25 cellular contexts compared by ENCODE assay signal in genomic region chr15:28979208-28979891, GRCh38.
DNase-seq lines count a peak whose midpoint lies in the region; ATAC-seq and TF ChIP-seq lines count a peak whose summit lies in the region.
"Had no signal": no experiment of that assay in that cellular context is flagged by ENCODE, and none has a peak within 500 bp of the region (broad histone marks: within the 10 kb centered on the region; RNA-seq: fewer than 3 reads in every experiment).

No MANE protein-coding gene starts in this region.

- H3K27ac ChIP-seq in ectodermal cell (ENCODE audit: insufficient read depth, low read depth, low read length, poor library complexity, severe bottlenecking): peak overlapping the region; percentile 38
- H3K27ac ChIP-seq: tibial nerve had no signal

- no TSS peak for BruUV-seq in MCF 10A (replicated peaks; lab: Mats Ljungman, UMichigan)

- intact Hi-C loops in MCF 10A (cut with micrococcal nuclease): loop anchor here (10.0 kb wide), 1 partner anchor 855 kb away; no protein-coding TSS in a partner anchor

- H3K27me3 ChIP-seq in ectodermal cell (ENCODE audit: control insufficient read depth, insufficient read depth, low read length, poor library complexity, severe bottlenecking): no peaks in the 10 kb centered on the region
- H3K27me3 ChIP-seq: tibial nerve had no signal

- TF ChIP-seq CTCF in type B pancreatic cell (conservative IDR thresholded peaks at IDR 0.05): no peak
- no peak for TF ChIP-seq CTCF in MCF 10A (IDR thresholded peaks at IDR 0.05; ENCODE audit: unreplicated experiment)
- no peak for TF ChIP-seq CTCF in GM10248 (IDR thresholded peaks at IDR 0.05; ENCODE audit: control extremely low read depth, extremely low read depth, low read depth, missing control alignments)

- peaks cover 21% of the 10 kb centered on the region for H3K4me1 ChIP-seq in ectodermal cell (ENCODE audit: control insufficient read depth, insufficient read depth, low read length)
- H3K4me1 ChIP-seq: tibial nerve had no signal

- no peaks in the 10 kb centered on the region for H3K36me3 ChIP-seq in ectodermal cell (ENCODE audit: control insufficient read depth, insufficient read depth, low read length)
- H3K36me3 ChIP-seq: tibial nerve had no signal

- H3K36me3 Mint-ChIP-seq in activated T-cell treated with anti-CD3 and anti-CD28 coated beads, Interleukin-2, amount 50 U/mL, for 24 hours (ENCODE audit: low read depth): peaks cover 2% of the 10 kb centered on the region
- H3K36me3 Mint-ChIP-seq in activated T-cell treated with anti-CD3 and anti-CD28 coated beads, Interleukin-2, amount 50 U/mL, for 4 hours (ENCODE audit: insufficient read depth): peaks cover 6% of the 10 kb centered on the region
- H3K36me3 Mint-ChIP-seq in naive thymus-derived CD8-positive, alpha-beta T cell: peaks cover 0 to 19% (median 0%) of the 10 kb centered on the region in 3 donors
- H3K36me3 Mint-ChIP-seq in type B pancreatic cell (no peaks in the 10 kb centered on the region), MCF 10A (ENCODE audit: insufficient read depth, unreplicated experiment) (no peaks in the 10 kb centered on the region)
- H3K36me3 Mint-ChIP-seq: IgD-negative memory B cell, memory B cell had no signal

- no peak for ATAC-seq in activated T-cell treated with anti-CD3 and anti-CD28 coated beads, Interleukin-2, amount 50 U/mL, for 4 hours
- ATAC-seq in naive thymus-derived CD8-positive, alpha-beta T cell: no peak
- ATAC-seq: left colon had no signal

- CTCF ChIA-PET in MCF 10A (lab: Yijun Ruan, JAX) (no interaction called here), GM10248 (lab: Yijun Ruan, JAX) (interaction anchor here (1.5 kb wide), 1 partner anchor 24 kb away, joined by 5 read pairs; no protein-coding TSS in a partner anchor)

- peak; percentile 23 for DNase-seq in activated T-cell treated with anti-CD3 and anti-CD28 coated beads, Interleukin-2, amount 50 U/mL, for 24 hours
- no peak for DNase-seq in activated T-cell treated with anti-CD3 and anti-CD28 coated beads, Interleukin-2, amount 50 U/mL, for 4 hours
- no peak for DNase-seq in naive thymus-derived CD8-positive, alpha-beta T cell
- DNase-seq in type B pancreatic cell (ENCODE audit: extremely low spot score, unreplicated experiment) (no peak), MCF 10A (ENCODE audit: unreplicated experiment) (no peak), NCI-H526 (lab: John Stamatoyannopoulos, UW) (no peak), GM10248 (ENCODE audit: extremely low spot score) (no peak)
- DNase-seq: 8988T; activated CD4-positive, alpha-beta memory T cell treated with anti-CD3 and anti-CD28 coated beads, Interleukin-2, amount 10 ng/mL, durations not matched to agents 7 days and 5 days; activated effector memory CD4-positive, alpha-beta T cell treated with anti-CD3 and anti-CD28 coated beads, Interleukin-2, amount 50 U/mL, for 16 hours; dermis blood vessel endothelial cell; DMS79; GDM1; hippocampal formation; left colon; NCI-H446 treated with DMSO at 0.1 percent for 48 hours; SIG-M5; stimulated activated CD4-positive, alpha-beta T cell treated with anti-CD3 and anti-CD28 coated beads, Interleukin-4, amount 100 ng/mL, for 24 hours; T-helper 9 cell had no signal

- H3K27me3 Mint-ChIP-seq in activated T-cell treated with anti-CD3 and anti-CD28 coated beads, Interleukin-2, amount 50 U/mL, for 24 hours: no peaks in the 10 kb centered on the region
- no peaks in the 10 kb centered on the region for H3K27me3 Mint-ChIP-seq in activated T-cell treated with anti-CD3 and anti-CD28 coated beads, Interleukin-2, amount 50 U/mL, for 4 hours (ENCODE audit: low read depth)
- H3K27me3 Mint-ChIP-seq in naive thymus-derived CD8-positive, alpha-beta T cell: no peaks in the 10 kb centered on the region
- H3K27me3 Mint-ChIP-seq in type B pancreatic cell (no peaks in the 10 kb centered on the region), MCF 10A (ENCODE audit: insufficient read depth, unreplicated experiment) (peaks cover 35% of the 10 kb centered on the region)
- H3K27me3 Mint-ChIP-seq: central memory CD8-positive, alpha-beta T cell; progenitor cell of endocrine pancreas had no signal

- H3K27ac Mint-ChIP-seq in activated T-cell treated with anti-CD3 and anti-CD28 coated beads, Interleukin-2, amount 50 U/mL, for 24 hours: no peak overlapping the region
- peak overlapping the region in 7 of 10 donors; percentile 5 to 69 (median 44) for H3K27ac Mint-ChIP-seq in naive thymus-derived CD8-positive, alpha-beta T cell
- H3K27ac Mint-ChIP-seq in type B pancreatic cell (peak overlapping the region; percentile 3), MCF 10A (ENCODE audit: low read depth, unreplicated experiment) (no peak overlapping the region)
- H3K27ac Mint-ChIP-seq: activated CD4-positive, alpha-beta memory T cell treated with anti-CD3 and anti-CD28 coated beads, Interleukin-2, amount 10 ng/mL, durations not matched to agents 7 days and 5 days; memory B cell; progenitor cell of endocrine pancreas had no signal

- POLR2A ChIA-PET in naive thymus-derived CD8-positive, alpha-beta T cell (lab: Charles Lee): no interaction called here
- POLR2A ChIA-PET in MCF 10A (lab: Yijun Ruan, JAX) (no interaction called here), GM10248 (lab: Yijun Ruan, JAX) (no interaction called here)

- no peak overlapping the region for H3K4me3 Mint-ChIP-seq in activated T-cell treated with anti-CD3 and anti-CD28 coated beads, Interleukin-2, amount 50 U/mL, for 24 hours
- no peak overlapping the region for H3K4me3 Mint-ChIP-seq in activated T-cell treated with anti-CD3 and anti-CD28 coated beads, Interleukin-2, amount 50 U/mL, for 4 hours
- H3K4me3 Mint-ChIP-seq in naive thymus-derived CD8-positive, alpha-beta T cell: peak overlapping the region in 4 of 10 donors; percentile 2 to 58 (median 6)
- no peak overlapping the region for H3K4me3 Mint-ChIP-seq in type B pancreatic cell
- H3K4me3 Mint-ChIP-seq in MCF 10A (ENCODE audit: unreplicated experiment): no peak overlapping the region
- H3K4me3 Mint-ChIP-seq: activated CD4-positive, alpha-beta memory T cell treated with anti-CD3 and anti-CD28 coated beads, Interleukin-2, amount 10 ng/mL, durations not matched to agents 7 days and 5 days; central memory CD8-positive, alpha-beta T cell; IgD-negative memory B cell; memory B cell had no signal

- H3K9me3 Mint-ChIP-seq in activated T-cell treated with anti-CD3 and anti-CD28 coated beads, Interleukin-2, amount 50 U/mL, for 24 hours: no peaks in the 10 kb centered on the region
- H3K9me3 Mint-ChIP-seq in activated T-cell treated with anti-CD3 and anti-CD28 coated beads, Interleukin-2, amount 50 U/mL, for 4 hours: no peaks in the 10 kb centered on the region
- H3K9me3 Mint-ChIP-seq in naive thymus-derived CD8-positive, alpha-beta T cell: no peaks in the 10 kb centered on the region
- H3K9me3 Mint-ChIP-seq in type B pancreatic cell: no peaks in the 10 kb centered on the region
- no peaks in the 10 kb centered on the region for H3K9me3 Mint-ChIP-seq in MCF 10A (ENCODE audit: unreplicated experiment)
- H3K9me3 Mint-ChIP-seq: activated CD4-positive, alpha-beta memory T cell treated with anti-CD3 and anti-CD28 coated beads, Interleukin-2, amount 10 ng/mL, durations not matched to agents 7 days and 5 days; central memory CD8-positive, alpha-beta T cell; IgD-negative memory B cell; memory B cell had no signal

- no peak overlapping the region for H3K4me3 ChIP-seq in ectodermal cell (ENCODE audit: insufficient read depth, low read depth, low read length)
- H3K4me3 ChIP-seq: tibial nerve had no signal

- 57 to 63% methylated on average over 13 of the region's 13 CpGs for WGBS in ectodermal cell, 2 experiments

- no peaks in the 10 kb centered on the region for H3K9me3 ChIP-seq in ectodermal cell (ENCODE audit: control insufficient read depth, low read length)

- H3K4me1 Mint-ChIP-seq in activated T-cell treated with anti-CD3 and anti-CD28 coated beads, Interleukin-2, amount 50 U/mL, for 24 hours (ENCODE audit: low read depth): peaks cover 29% of the 10 kb centered on the region
- H3K4me1 Mint-ChIP-seq in activated T-cell treated with anti-CD3 and anti-CD28 coated beads, Interleukin-2, amount 50 U/mL, for 4 hours (ENCODE audit: low read depth): peaks cover 8% of the 10 kb centered on the region
- peaks cover 27 to 77% (median 59%) of the 10 kb centered on the region in 4 donors for H3K4me1 Mint-ChIP-seq in naive thymus-derived CD8-positive, alpha-beta T cell
- H3K4me1 Mint-ChIP-seq in type B pancreatic cell (ENCODE audit: unreplicated experiment): peaks cover 13% of the 10 kb centered on the region
- peaks cover 10% of the 10 kb centered on the region for H3K4me1 Mint-ChIP-seq in MCF 10A (ENCODE audit: insufficient read depth, unreplicated experiment)
- H3K4me1 Mint-ChIP-seq: activated CD4-positive, alpha-beta memory T cell treated with anti-CD3 and anti-CD28 coated beads, Interleukin-2, amount 10 ng/mL, durations not matched to agents 7 days and 5 days; IgD-negative memory B cell; memory B cell had no signal

Comparison
In these comparisons a context has a peak if more than half of its experiments do, and no peak if none do; other contexts are left out.
1. H3K27ac Mint-ChIP-seq: peak in naive thymus-derived CD8-positive, alpha-beta T cell (7 of 10) and type B pancreatic cell (single experiment); none in activated T-cell treated with anti-CD3 and anti-CD28 coated beads, Interleukin-2, amount 50 U/mL, for 24 hours (single experiment) and MCF 10A (single experiment).